16 cellular contexts compared by ENCODE assay signal in the genomic region with DNA sequence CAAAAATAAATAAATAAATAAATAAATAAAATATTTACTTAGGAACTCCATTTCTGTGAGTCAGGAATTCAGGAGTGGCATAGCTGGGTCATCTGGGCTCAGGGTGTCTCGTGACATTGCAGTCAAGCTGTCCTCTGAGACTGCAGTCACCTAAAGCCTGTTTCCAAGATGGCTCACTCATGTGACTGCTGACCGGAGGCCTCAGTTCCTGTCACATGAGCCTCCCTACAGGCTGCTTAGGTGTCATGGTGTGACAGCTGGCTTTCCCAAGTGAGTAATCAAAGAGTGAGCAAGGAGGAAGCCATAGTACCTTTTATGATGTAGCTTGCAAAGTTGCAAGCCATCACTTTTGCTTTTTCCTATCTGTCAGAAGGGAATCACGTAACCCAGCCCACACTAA.
DNase-seq lines count a peak whose midpoint lies in the region; ATAC-seq lines count a peak whose summit lies in the region.
"Had no signal": no experiment of that assay in that cellular context is flagged by ENCODE, and none has a peak within 500 bp of the region (broad histone marks: within the 10 kb centered on the region; RNA-seq: fewer than 3 reads in every experiment).

No MANE protein-coding gene starts in this region.

- no peak overlapping the region for H3K9ac ChIP-seq in neuronal stem cell (ENCODE audit: low read depth, low read length, poor library complexity)

- H3K4me1 ChIP-seq in neuronal stem cell (ENCODE audit: control insufficient read depth in 2 of 2, insufficient read depth in 1 of 2, low read depth in 1 of 2, low read length in 2 of 2) (no peaks in the 10 kb centered on the region), right cardiac atrium (ENCODE audit: control insufficient read depth, insufficient read depth, low read length) (no peaks in the 10 kb centered on the region)
- H3K4me1 ChIP-seq: Caco-2, tibial artery had no signal

- no peak overlapping the region for H2AK5ac ChIP-seq in neuronal stem cell (ENCODE audit: low read depth, low read length)

- no peaks in the 10 kb centered on the region for H3K9me3 ChIP-seq in neuronal stem cell (replicated peaks in 1 of 2; ENCODE audit: control insufficient read depth in 2 of 2, insufficient read depth in 1 of 2, low read depth in 1 of 2, low read length in 2 of 2)
- no peaks in the 10 kb centered on the region for H3K9me3 ChIP-seq in right cardiac atrium (ENCODE audit: control insufficient read depth, low read length)
- H3K9me3 ChIP-seq: Caco-2, tibial artery had no signal

- no peak overlapping the region for H4K8ac ChIP-seq in neuronal stem cell (ENCODE audit: low read depth, low read length)

- H3K36me3 ChIP-seq in neuronal stem cell (replicated peaks in 1 of 2; ENCODE audit: control insufficient read depth in 2 of 2, insufficient read depth in 2 of 2, low read length in 2 of 2) = no peaks in the 10 kb centered on the region
- H3K36me3 ChIP-seq: tibial artery had no signal

- no peak overlapping the region for H3K4me3 Mint-ChIP-seq in activated T-helper 17 cell treated with anti-CD3 and anti-CD28 coated beads, Interleukin-2, amount 50 U/mL, for 72 hours
- H3K4me3 Mint-ChIP-seq in activated T-helper 1 cell treated with anti-CD3 and anti-CD28 coated beads, Interleukin-12 subunit alpha, Interleukin-12 subunit beta, Interleukin-2, Interleukin-4 antibody, amounts not matched to agents 30 ng/mL and 10 ng/mL and 1 ng/mL, durations not matched to agents 14 hours and 24 hours and 36 hours = no peak overlapping the region
- H3K4me3 Mint-ChIP-seq: nephron progenitor cell had no signal

- no peak overlapping the region for H3K14ac ChIP-seq in neuronal stem cell (ENCODE audit: low read length)

- no CpG with 5 or more reads among the region's 3 CpGs for WGBS in neuronal stem cell (ENCODE audit: extremely low coverage in 2 of 2, insufficient read length in 2 of 2, insufficient replicate concordance in 1 of 2), 2 donors
- WGBS in right cardiac atrium = 90% methylated on average over 3 of the region's 3 CpGs

- no peaks in the 10 kb centered on the region for H3K9me3 Mint-ChIP-seq in activated T-helper 17 cell treated with anti-CD3 and anti-CD28 coated beads, Interleukin-2, amount 50 U/mL, for 72 hours
- H3K9me3 Mint-ChIP-seq in activated T-helper 1 cell treated with anti-CD3 and anti-CD28 coated beads, Interleukin-12 subunit alpha, Interleukin-12 subunit beta, Interleukin-2, Interleukin-4 antibody, amounts not matched to agents 30 ng/mL and 10 ng/mL and 1 ng/mL, durations not matched to agents 14 hours and 24 hours and 36 hours = no peaks in the 10 kb centered on the region
- H3K9me3 Mint-ChIP-seq: nephron progenitor cell had no signal

- H4K91ac ChIP-seq in neuronal stem cell (ENCODE audit: low read depth, low read length, poor library complexity) = no peak overlapping the region

- H3K36me3 Mint-ChIP-seq in activated T-helper 17 cell treated with anti-CD3 and anti-CD28 coated beads, Interleukin-2, amount 50 U/mL, for 72 hours (ENCODE audit: low read depth) = no peaks in the 10 kb centered on the region
- H3K36me3 Mint-ChIP-seq in activated T-helper 1 cell treated with anti-CD3 and anti-CD28 coated beads, Interleukin-12 subunit alpha, Interleukin-12 subunit beta, Interleukin-2, Interleukin-4 antibody, amounts not matched to agents 30 ng/mL and 10 ng/mL and 1 ng/mL, durations not matched to agents 14 hours and 24 hours and 36 hours (ENCODE audit: low read depth) = no peaks in the 10 kb centered on the region

- peak; percentile 86 for ATAC-seq in activated T-helper 17 cell treated with anti-CD3 and anti-CD28 coated beads, Interleukin-2, amount 50 U/mL, for 72 hours (replicated peaks)
- ATAC-seq in GM21367 (IDR thresholded peaks at IDR 0.05; ENCODE audit: unreplicated experiment) (no peak), right cardiac atrium (no peak)
- ATAC-seq: left cardiac atrium, Right ventricle myocardium inferior had no signal

- no peak overlapping the region for H3K18ac ChIP-seq in neuronal stem cell (ENCODE audit: low read length)

- no peak overlapping the region for H2BK12ac ChIP-seq in neuronal stem cell (ENCODE audit: low read length)

- DNase-seq in NCI-H146 (lab: John Stamatoyannopoulos, UW) = peak; percentile 14
- no peak for DNase-seq in NCI-H146 treated with DMSO at 0.1 percent for 48 hours (lab: John Stamatoyannopoulos, UW; ENCODE audit: unreplicated experiment)
- DNase-seq in HS-27A (ENCODE audit: low read depth) = peak; percentile 7
- DNase-seq in neuronal stem cell (ENCODE audit: low spot score) = no peak
- no peak for DNase-seq in right cardiac atrium
- no peak for DNase-seq in activated T-helper 1 cell treated with anti-CD3 and anti-CD28 coated beads, Interleukin-12 subunit alpha, Interleukin-12 subunit beta, Interleukin-2, Interleukin-4 antibody, amounts not matched to agents 30 ng/mL and 10 ng/mL and 1 ng/mL, durations not matched to agents 14 hours and 24 hours and 36 hours (ENCODE audit: low spot score)
- DNase-seq: anterior cingulate cortex, left cardiac atrium, NCI-H1105, nephron progenitor cell had no signal

- H2AFZ ChIP-seq in neuronal stem cell (ENCODE audit: low read length) = peak overlapping the region; percentile 52

- no peak overlapping the region for H3K27ac Mint-ChIP-seq in activated T-helper 17 cell treated with anti-CD3 and anti-CD28 coated beads, Interleukin-2, amount 50 U/mL, for 72 hours
- H3K27ac Mint-ChIP-seq in activated T-helper 1 cell treated with anti-CD3 and anti-CD28 coated beads, Interleukin-12 subunit alpha, Interleukin-12 subunit beta, Interleukin-2, Interleukin-4 antibody, amounts not matched to agents 30 ng/mL and 10 ng/mL and 1 ng/mL, durations not matched to agents 14 hours and 24 hours and 36 hours = no peak overlapping the region
- H3K27ac Mint-ChIP-seq: nephron progenitor cell had no signal

- H3K27me3 ChIP-seq in neuronal stem cell (ENCODE audit: control insufficient read depth in 3 of 3, insufficient read depth in 3 of 3, low read depth in 1 of 3, low read length in 3 of 3) (no peaks in the 10 kb centered on the region), right cardiac atrium (ENCODE audit: control insufficient read depth, insufficient read depth) (no peaks in the 10 kb centered on the region)

- H3K4me3 ChIP-seq in neuronal stem cell (ENCODE audit: low read length in 2 of 2) (no peak overlapping the region), right cardiac atrium (ENCODE audit: low read length) (no peak overlapping the region)
- H3K4me3 ChIP-seq: smooth muscle cell, tibial artery had no signal

- H3K27ac ChIP-seq in neuronal stem cell (replicated peaks; ENCODE audit: low read length) (no peak overlapping the region), right cardiac atrium (ENCODE audit: low read length) (no peak overlapping the region)
- H3K27ac ChIP-seq: tibial artery had no signal

- intact Hi-C loops in right cardiac atrium (cut with DNase I) = no loop called here
- intact Hi-C loops in activated T-helper 1 cell treated with anti-CD3 and anti-CD28 coated beads, Interleukin-12 subunit alpha, Interleukin-12 subunit beta, Interleukin-2, Interleukin-4 antibody, amounts not matched to agents 30 ng/mL and 10 ng/mL and 1 ng/mL, durations not matched to agents 14 hours and 24 hours and 36 hours (cut with micrococcal nuclease) = no loop called here

- H3K27me3 Mint-ChIP-seq in activated T-helper 17 cell treated with anti-CD3 and anti-CD28 coated beads, Interleukin-2, amount 50 U/mL, for 72 hours = no peaks in the 10 kb centered on the region
- H3K27me3 Mint-ChIP-seq in activated T-helper 1 cell treated with anti-CD3 and anti-CD28 coated beads, Interleukin-12 subunit alpha, Interleukin-12 subunit beta, Interleukin-2, Interleukin-4 antibody, amounts not matched to agents 30 ng/mL and 10 ng/mL and 1 ng/mL, durations not matched to agents 14 hours and 24 hours and 36 hours (ENCODE audit: insufficient read depth) = no peaks in the 10 kb centered on the region

- H2BK15ac ChIP-seq in neuronal stem cell (ENCODE audit: low read length) = no peak overlapping the region

- no peaks in the 10 kb centered on the region for H3K4me1 Mint-ChIP-seq in activated T-helper 17 cell treated with anti-CD3 and anti-CD28 coated beads, Interleukin-2, amount 50 U/mL, for 72 hours
- peaks cover 4% of the 10 kb centered on the region for H3K4me1 Mint-ChIP-seq in activated T-helper 1 cell treated with anti-CD3 and anti-CD28 coated beads, Interleukin-12 subunit alpha, Interleukin-12 subunit beta, Interleukin-2, Interleukin-4 antibody, amounts not matched to agents 30 ng/mL and 10 ng/mL and 1 ng/mL, durations not matched to agents 14 hours and 24 hours and 36 hours (ENCODE audit: low read depth)

- no peak overlapping the region for H3K4me2 ChIP-seq in neuronal stem cell (ENCODE audit: insufficient read depth, low read length, poor library complexity, severe bottlenecking)
- H3K4me2 ChIP-seq: smooth muscle cell had no signal

- no peaks in the 10 kb centered on the region for H3K79me1 ChIP-seq in neuronal stem cell (ENCODE audit: low read depth, low read length)

- H2BK120ac ChIP-seq in neuronal stem cell (ENCODE audit: low read depth, low read length) = no peak overlapping the region

- H2BK5ac ChIP-seq in neuronal stem cell (ENCODE audit: low read length) = no peak overlapping the region

- no peak overlapping the region for H3K4ac ChIP-seq in neuronal stem cell (ENCODE audit: low read length)

- no peak overlapping the region for H3K23ac ChIP-seq in neuronal stem cell (ENCODE audit: low read depth, low read length, poor library complexity)

Comparison
In these comparisons a context has a peak if more than half of its experiments do, and no peak if none do; other contexts are left out.
1. DNase-seq: peak in NCI-H146 (single experiment) and HS-27A (single experiment); none in NCI-H146 treated with DMSO at 0.1 percent for 48 hours (single experiment), neuronal stem cell (single experiment), right cardiac atrium (0 of 3) and activated T-helper 1 cell treated with anti-CD3 and anti-CD28 coated beads, Interleukin-12 subunit alpha, Interleukin-12 subunit beta, Interleukin-2, Interleukin-4 antibody, amounts not matched to agents 30 ng/mL and 10 ng/mL and 1 ng/mL, durations not matched to agents 14 hours and 24 hours and 36 hours (single experiment).